19 cellular contexts compared by ENCODE assay signal in the genomic region with DNA sequence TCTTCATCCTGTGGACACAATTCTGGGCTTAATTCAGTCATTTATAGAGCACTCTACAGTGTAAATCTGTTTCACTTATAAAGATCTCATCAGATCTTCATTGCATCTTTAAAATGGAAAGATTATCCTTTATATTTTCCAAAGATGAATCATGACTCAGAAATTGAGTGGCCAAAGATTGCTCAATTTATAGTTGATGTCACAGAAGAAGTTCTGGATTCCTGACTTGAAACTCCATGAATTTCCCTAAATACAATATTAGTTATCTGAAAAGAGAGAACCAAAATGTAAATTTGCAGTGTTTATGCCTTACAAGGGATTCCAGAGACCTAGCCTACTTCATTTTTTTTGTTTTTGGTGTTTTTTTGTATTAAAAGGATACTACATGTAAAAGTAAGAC.
DNase-seq lines count a peak whose midpoint lies in the region; ATAC-seq, FAIRE-seq and TF ChIP-seq lines count a peak whose summit lies in the region.
"Had no signal": no experiment of that assay in that cellular context is flagged by ENCODE, and none has a peak within 500 bp of the region (broad histone marks: within the 10 kb centered on the region; RNA-seq: fewer than 3 reads in every experiment).

No MANE protein-coding gene starts in this region.

- H3K4me1 Mint-ChIP-seq in astrocyte (ENCODE audit: low read depth, unreplicated experiment): no peaks in the 10 kb centered on the region
- H3K4me1 Mint-ChIP-seq in naive thymus-derived CD4-positive, alpha-beta T cell: no peaks in the 10 kb centered on the region
- H3K4me1 Mint-ChIP-seq: activated naive CD4-positive, alpha-beta T cell treated with anti-CD3 and anti-CD28 coated beads, Interleukin-2, amount 50 U/mL, for 24 hours; CD4-positive, alpha-beta memory T cell; stimulated activated memory B cell treated with anti-CD40 and anti-IgM and Interleukin-4, amounts not matched to agents 10 μg/mL and 1 μg/mL and 100 μg/mL, for 72 hours had no signal

- peak overlapping the region; percentile 92 for H3K27ac ChIP-seq in HCT116 (ENCODE audit: low read depth, low read length)
- no peak overlapping the region for H3K27ac ChIP-seq in astrocyte (ENCODE audit: low read depth, low read length)
- H3K27ac ChIP-seq in naive thymus-derived CD4-positive, alpha-beta T cell (ENCODE audit: low read depth, low read length): no peak overlapping the region
- H3K27ac ChIP-seq: brain microvascular endothelial cell, parathyroid adenoma, thyroid gland had no signal

- TF ChIP-seq CTCF in HCT116 (IDR thresholded peaks at IDR 0.05 in 2 of 3, conservative IDR thresholded peaks at IDR 0.05 in 1 of 3; ENCODE audit: borderline replicate concordance in 1 of 3, insufficient read depth in 1 of 3, low read depth in 2 of 3, low read length in 2 of 3) (no peak), astrocyte (IDR thresholded peaks at IDR 0.05; ENCODE audit: insufficient read depth, low read depth, low read length) (no peak), fibroblast of pulmonary artery (IDR thresholded peaks at IDR 0.05; ENCODE audit: low read length, missing control alignments) (no peak)

- BruUV-seq in HCT116 (replicated peaks; lab: Mats Ljungman, UMichigan): no TSS peak

- H3K4me2 ChIP-seq in HCT116 (ENCODE audit: low read length) (peak overlapping the region; percentile 76), astrocyte (ENCODE audit: low read length) (no peak overlapping the region)

- TF ChIP-seq RAD21 in HCT116 (IDR thresholded peaks at IDR 0.05; ENCODE audit: low read depth): no peak

- DNase-seq in HCT116 (ENCODE audit: low read depth, low spot score) (no peak), astrocyte (ENCODE audit: low read depth) (peak; percentile 50), fibroblast of pulmonary artery (ENCODE audit: low read depth) (peak; percentile 56), stromal cell of bone marrow (ENCODE audit: low read depth) (peak; percentile 14), NCI-H1092 (lab: John Stamatoyannopoulos, UW) (no peak)
- no peak for DNase-seq in naive thymus-derived CD4-positive, alpha-beta T cell
- DNase-seq: brain microvascular endothelial cell; CD4-positive, alpha-beta memory T cell; H9; NCI-H1436; thyroid gland had no signal

- no peak overlapping the region for H3K4me3 Mint-ChIP-seq in astrocyte (ENCODE audit: unreplicated experiment)
- no peak overlapping the region for H3K4me3 Mint-ChIP-seq in naive thymus-derived CD4-positive, alpha-beta T cell
- H3K4me3 Mint-ChIP-seq: activated naive CD4-positive, alpha-beta T cell treated with anti-CD3 and anti-CD28 coated beads, Interleukin-2, amount 50 U/mL, for 24 hours; CD4-positive, alpha-beta memory T cell; natural killer cell treated with Interleukin-12 subunit alpha and Interleukin-12 subunit beta and Interleukin-15 and Interleukin-18, amount 100 ng/mL, for 72 hours; stimulated activated memory B cell treated with anti-CD40 and anti-IgM and Interleukin-4, amounts not matched to agents 10 μg/mL and 1 μg/mL and 100 μg/mL, for 72 hours had no signal

- H4K20me1 ChIP-seq in HCT116 (ENCODE audit: insufficient read depth) (no peaks in the 10 kb centered on the region), astrocyte (ENCODE audit: insufficient read depth, low read length) (no peaks in the 10 kb centered on the region)

- H3K9me3 ChIP-seq in HCT116 (ENCODE audit: control insufficient read depth in 1 of 2, insufficient read depth in 1 of 2, low read depth in 1 of 2, low read length in 2 of 2) (no peaks in the 10 kb centered on the region), astrocyte (ENCODE audit: insufficient read depth, low read depth, low read length) (no peaks in the 10 kb centered on the region)
- no peaks in the 10 kb centered on the region for H3K9me3 ChIP-seq in naive thymus-derived CD4-positive, alpha-beta T cell (ENCODE audit: control insufficient read depth in 2 of 3, low read length in 3 of 3)
- H3K9me3 ChIP-seq: thyroid gland had no signal

- H3K27me3 ChIP-seq in HCT116 (ENCODE audit: insufficient read depth, low read length): no peaks in the 10 kb centered on the region
- H3K27me3 ChIP-seq in astrocyte (ENCODE audit: insufficient read depth, low read length): no peaks in the 10 kb centered on the region
- no peaks in the 10 kb centered on the region for H3K27me3 ChIP-seq in naive thymus-derived CD4-positive, alpha-beta T cell (ENCODE audit: control insufficient read depth in 2 of 2, insufficient read depth in 2 of 2, low read length in 2 of 2)
- H3K27me3 ChIP-seq: brain microvascular endothelial cell, thyroid gland had no signal

- CTCF ChIA-PET in HCT116 (lab: Charles Lee): interaction anchor here (1.4 kb wide), 1 partner anchor 142 kb away, joined by 4 read pairs; no protein-coding TSS in a partner anchor
- CTCF ChIA-PET in naive thymus-derived CD4-positive, alpha-beta T cell (lab: Charles Lee): no interaction called here

- no peak for FAIRE-seq in astrocyte (lab: Jason Lieb, UNC)
- FAIRE-seq: TTC549 had no signal

- TF ChIP-seq POLR2A in HCT116 (IDR thresholded peaks at IDR 0.05; ENCODE audit: borderline replicate concordance, extremely low read depth, insufficient read depth, insufficient read length): no peak

- H3K9me3 Mint-ChIP-seq in astrocyte (ENCODE audit: unreplicated experiment): no peaks in the 10 kb centered on the region
- H3K9me3 Mint-ChIP-seq in naive thymus-derived CD4-positive, alpha-beta T cell: peaks cover 0 to 20% (median 4%) of the 10 kb centered on the region in 11 donors
- H3K9me3 Mint-ChIP-seq: activated naive CD4-positive, alpha-beta T cell treated with anti-CD3 and anti-CD28 coated beads, Interleukin-2, amount 50 U/mL, for 24 hours; stimulated activated memory B cell treated with anti-CD40 and anti-IgM and Interleukin-4, amounts not matched to agents 10 μg/mL and 1 μg/mL and 100 μg/mL, for 72 hours had no signal

- H2AFZ ChIP-seq in HCT116 (ENCODE audit: low read depth, low read length, poor library complexity, severe bottlenecking) (no peak overlapping the region), astrocyte (ENCODE audit: low read depth, low read length) (no peak overlapping the region)
- H2AFZ ChIP-seq: parathyroid adenoma had no signal

- no peaks in the 10 kb centered on the region for H3K27me3 Mint-ChIP-seq in astrocyte (ENCODE audit: low read depth, unreplicated experiment)
- no peaks in the 10 kb centered on the region for H3K27me3 Mint-ChIP-seq in naive thymus-derived CD4-positive, alpha-beta T cell
- H3K27me3 Mint-ChIP-seq: activated naive CD4-positive, alpha-beta T cell treated with anti-CD3 and anti-CD28 coated beads, Interleukin-2, amount 50 U/mL, for 24 hours; CD4-positive, alpha-beta memory T cell; natural killer cell treated with Interleukin-12 subunit alpha and Interleukin-12 subunit beta and Interleukin-15 and Interleukin-18, amount 100 ng/mL, for 72 hours; stimulated activated memory B cell treated with anti-CD40 and anti-IgM and Interleukin-4, amounts not matched to agents 10 μg/mL and 1 μg/mL and 100 μg/mL, for 72 hours had no signal

- H3K36me3 Mint-ChIP-seq in astrocyte (ENCODE audit: low read depth, unreplicated experiment): peaks cover 3% of the 10 kb centered on the region
- H3K36me3 Mint-ChIP-seq in naive thymus-derived CD4-positive, alpha-beta T cell: peaks cover 0 to 4% (median 0%) of the 10 kb centered on the region in 5 donors
- H3K36me3 Mint-ChIP-seq: activated naive CD4-positive, alpha-beta T cell treated with anti-CD3 and anti-CD28 coated beads, Interleukin-2, amount 50 U/mL, for 24 hours; CD4-positive, alpha-beta memory T cell; stimulated activated memory B cell treated with anti-CD40 and anti-IgM and Interleukin-4, amounts not matched to agents 10 μg/mL and 1 μg/mL and 100 μg/mL, for 72 hours had no signal

- H3K4me1 ChIP-seq in HCT116 (ENCODE audit: control insufficient read depth in 1 of 2, insufficient read depth in 2 of 2, low read length in 2 of 2): peaks cover 59 to 74% of the 10 kb centered on the region in 2 experiments
- no peaks in the 10 kb centered on the region for H3K4me1 ChIP-seq in astrocyte (ENCODE audit: insufficient read depth, low read length)
- H3K4me1 ChIP-seq in naive thymus-derived CD4-positive, alpha-beta T cell (ENCODE audit: control insufficient read depth in 2 of 2, insufficient read depth in 2 of 2, low read length in 2 of 2): no peaks in the 10 kb centered on the region
- H3K4me1 ChIP-seq: parathyroid adenoma, thyroid gland had no signal

- RAD21 ChIA-PET in HCT116 (lab: Charles Lee; ENCODE audit: low non-redundant PET in 1 of 2, low total read pairs in 2 of 2, uncharacterized antibody in 2 of 2, unreplicated experiment in 2 of 2): no interaction called here

- intact Hi-C loops in HCT116 (cut with micrococcal nuclease): no loop called here
- intact Hi-C loops in naive thymus-derived CD4-positive, alpha-beta T cell (cut with micrococcal nuclease): no loop called here

- H3K27ac Mint-ChIP-seq in astrocyte (ENCODE audit: unreplicated experiment): no peak overlapping the region
- H3K27ac Mint-ChIP-seq in naive thymus-derived CD4-positive, alpha-beta T cell: no peak overlapping the region
- H3K27ac Mint-ChIP-seq: activated naive CD4-positive, alpha-beta T cell treated with anti-CD3 and anti-CD28 coated beads, Interleukin-2, amount 50 U/mL, for 24 hours; CD4-positive, alpha-beta memory T cell; natural killer cell treated with Interleukin-12 subunit alpha and Interleukin-12 subunit beta and Interleukin-15 and Interleukin-18, amount 100 ng/mL, for 72 hours; stimulated activated memory B cell treated with anti-CD40 and anti-IgM and Interleukin-4, amounts not matched to agents 10 μg/mL and 1 μg/mL and 100 μg/mL, for 72 hours had no signal

- ATAC-seq in HCT116: no peak
- no peak for ATAC-seq in HG03342 (IDR thresholded peaks at IDR 0.05; ENCODE audit: unreplicated experiment)
- no peak for ATAC-seq in GM18519 (IDR thresholded peaks at IDR 0.05; ENCODE audit: low FRiP score, unreplicated experiment)
- no peak for ATAC-seq in naive thymus-derived CD4-positive, alpha-beta T cell
- ATAC-seq: natural killer cell treated with Interleukin-12 subunit alpha and Interleukin-12 subunit beta and Interleukin-15 and Interleukin-18, amount 100 ng/mL, for 72 hours; Right ventricle myocardium inferior; stimulated activated memory B cell treated with anti-CD40 and anti-IgM and Interleukin-4, amounts not matched to agents 10 μg/mL and 1 μg/mL and 100 μg/mL, for 72 hours had no signal

- H3K9me2 ChIP-seq in HCT116 (ENCODE audit: insufficient read depth): no peaks in the 10 kb centered on the region

- H3K79me2 ChIP-seq in HCT116 (ENCODE audit: insufficient read depth, low read length) (peaks cover 84% of the 10 kb centered on the region), astrocyte (ENCODE audit: insufficient read depth, low read length) (no peaks in the 10 kb centered on the region)
- H3K79me2 ChIP-seq: parathyroid adenoma had no signal

- H3K4me3 ChIP-seq in HCT116 (replicated peaks in 1 of 2; ENCODE audit: low read depth in 1 of 2, low read length in 2 of 2): no peak overlapping the region
- H3K4me3 ChIP-seq in astrocyte (ENCODE audit: insufficient read depth, low read depth, low read length): no peak overlapping the region
- no peak overlapping the region for H3K4me3 ChIP-seq in fibroblast of pulmonary artery (replicated peaks; ENCODE audit: low read depth, low read length)
- no peak overlapping the region for H3K4me3 ChIP-seq in naive thymus-derived CD4-positive, alpha-beta T cell (ENCODE audit: low read length)
- H3K4me3 ChIP-seq: thyroid gland had no signal

- H3K9ac ChIP-seq in HCT116 (ENCODE audit: low read length) (peak overlapping the region; percentile 64), astrocyte (ENCODE audit: low read length) (no peak overlapping the region)
- H3K9ac ChIP-seq: parathyroid adenoma had no signal

- H3K36me3 ChIP-seq in HCT116 (ENCODE audit: control insufficient read depth in 1 of 2, insufficient read depth in 2 of 2, low read length in 2 of 2) (peaks cover 0 to 12% of the 10 kb centered on the region in 2 experiments; a peak in 2 of 4 replicates), astrocyte (ENCODE audit: insufficient read depth, low read length) (no peaks in the 10 kb centered on the region)
- H3K36me3 ChIP-seq in naive thymus-derived CD4-positive, alpha-beta T cell (ENCODE audit: control insufficient read depth in 2 of 3, insufficient read depth in 3 of 3, low read length in 3 of 3): no peaks in the 10 kb centered on the region
- H3K36me3 ChIP-seq: brain microvascular endothelial cell, thyroid gland had no signal

- POLR2A ChIA-PET in HCT116 (lab: Charles Lee): interaction anchor here (1.0 to 2.1 kb wide), 3 partner anchors 10 to 149 kb away, joined by 3 to 5 read pairs (median 3); no protein-coding TSS in a partner anchor
- POLR2A ChIA-PET in naive thymus-derived CD4-positive, alpha-beta T cell (lab: Charles Lee): no interaction called here

Comparison
In these comparisons a context has a peak if more than half of its experiments do, and no peak if none do; other contexts are left out.
1. DNase-seq: peak in astrocyte (single experiment), fibroblast of pulmonary artery (single experiment) and stromal cell of bone marrow (single experiment); none in HCT116 (single experiment), naive thymus-derived CD4-positive, alpha-beta T cell (0 of 9) and NCI-H1092 (single experiment).